Comparison of ENCODE assay signal across 32 cellular contexts in genomic region chr17:72747416-72747815, GRCh38.
"Had no signal": no experiment of that assay in that cellular context is flagged by ENCODE, and none has a peak within 500 bp of the region (broad histone marks: within the 10 kb centered on the region; RNA-seq: fewer than 3 reads in every experiment).

No MANE protein-coding gene starts in this region.

- FAIRE-seq: K562 had no signal

- ATAC-seq: activated CD8-positive, alpha-beta memory T cell treated with anti-CD3 and anti-CD28 coated beads, Interleukin-2, amount 10 ng/mL, durations not matched to agents 7 days and 5 days; activated naive CD8-positive, alpha-beta T cell treated with anti-CD3 and anti-CD28 coated beads, Interleukin-2, amount 50 U/mL, for 24 hours; K562 had no signal

- H3K4me1 ChIP-seq: SJCRH30 had no signal

- H3K4me3 ChIP-seq: K562, PC-9, SJCRH30, SK-N-MC had no signal

- H3K36me3 ChIP-seq: SJCRH30 had no signal

- H3K9me3 ChIP-seq: SJCRH30 had no signal

- H3K27me3 Mint-ChIP-seq: activated CD4-positive, alpha-beta memory T cell treated with anti-CD3 and anti-CD28 coated beads, Interleukin-2, amount 10 ng/mL, durations not matched to agents 7 days and 5 days; activated CD8-positive, alpha-beta memory T cell treated with anti-CD3 and anti-CD28 coated beads, Interleukin-2, amount 10 ng/mL, durations not matched to agents 7 days and 5 days; activated naive CD4-positive, alpha-beta T cell treated with anti-CD3 and anti-CD28 coated beads, Interleukin-2, amount 10 ng/mL, durations not matched to agents 7 days and 5 days; activated naive CD8-positive, alpha-beta T cell; activated naive CD8-positive, alpha-beta T cell treated with anti-CD3 and anti-CD28 coated beads, Interleukin-2, amount 50 U/mL, for 24 hours; brain had no signal

- H3K4me3 Mint-ChIP-seq: activated CD4-positive, alpha-beta memory T cell treated with anti-CD3 and anti-CD28 coated beads, Interleukin-2, amount 10 ng/mL, durations not matched to agents 7 days and 5 days; activated CD8-positive, alpha-beta memory T cell treated with anti-CD3 and anti-CD28 coated beads, Interleukin-2, amount 10 ng/mL, durations not matched to agents 7 days and 5 days; activated naive CD4-positive, alpha-beta T cell treated with anti-CD3 and anti-CD28 coated beads, Interleukin-2, amount 10 ng/mL, durations not matched to agents 7 days and 5 days; activated naive CD8-positive, alpha-beta T cell; activated naive CD8-positive, alpha-beta T cell treated with anti-CD3 and anti-CD28 coated beads, Interleukin-2, amount 50 U/mL, for 24 hours; brain had no signal

- H3K4me2 ChIP-seq: PC-9 had no signal

- H3K9me3 Mint-ChIP-seq: activated CD4-positive, alpha-beta memory T cell treated with anti-CD3 and anti-CD28 coated beads, Interleukin-2, amount 10 ng/mL, durations not matched to agents 7 days and 5 days; activated naive CD4-positive, alpha-beta T cell treated with anti-CD3 and anti-CD28 coated beads, Interleukin-2, amount 10 ng/mL, durations not matched to agents 7 days and 5 days; activated naive CD8-positive, alpha-beta T cell treated with anti-CD3 and anti-CD28 coated beads, Interleukin-2, amount 50 U/mL, for 24 hours; brain had no signal

- H3K36me3 Mint-ChIP-seq: activated CD8-positive, alpha-beta memory T cell treated with anti-CD3 and anti-CD28 coated beads, Interleukin-2, amount 10 ng/mL, durations not matched to agents 7 days and 5 days; activated naive CD4-positive, alpha-beta T cell treated with anti-CD3 and anti-CD28 coated beads, Interleukin-2, amount 10 ng/mL, durations not matched to agents 7 days and 5 days; brain had no signal

- DNase-seq: activated CD4-positive, alpha-beta memory T cell treated with anti-CD3 and anti-CD28 coated beads, Interleukin-2, amount 10 ng/mL, durations not matched to agents 7 days and 5 days; activated CD4-positive, alpha-beta T cell treated with anti-CD3 and anti-CD28 coated beads for 1 hour; activated CD4-positive, alpha-beta T cell treated with anti-CD3 and anti-CD28 coated beads for 48 hours; activated CD4-positive, CD25-positive, alpha-beta regulatory T cell; activated CD8-positive, alpha-beta memory T cell treated with anti-CD3 and anti-CD28 coated beads for 24 hours; activated CD8-positive, alpha-beta memory T cell treated with anti-CD3 and anti-CD28 coated beads, Interleukin-2, amount 10 ng/mL, durations not matched to agents 7 days and 5 days; activated CD8-positive, alpha-beta memory T cell treated with anti-CD3 and anti-CD28 coated beads, Interleukin-2, amount 50 U/mL, for 48 hours; activated effector memory CD4-positive, alpha-beta T cell treated with Interleukin-2 at 50 U/mL for 16 hours; activated naive CD4-positive, alpha-beta T cell treated with anti-CD3 and anti-CD28 coated beads, Interleukin-2, amount 10 ng/mL, durations not matched to agents 7 days and 5 days; activated naive CD8-positive, alpha-beta T cell treated with anti-CD3 and anti-CD28 coated beads, Interleukin-2, amount 50 U/mL, for 24 hours; activated T-cell treated with anti-CD3 and anti-CD28 coated beads, Interleukin-2, amount 50 U/mL, for 48 hours; anterior cingulate cortex; central memory CD4-positive, alpha-beta T cell; NCI-H1105; NCI-H1417 treated with DMSO at 0.1 percent for 48 hours; NCI-H187 treated with DMSO at 0.1 percent for 48 hours; NCI-H2081 treated with DMSO at 0.1 percent for 48 hours; NCI-H2171; NCI-H446; NCI-H510A treated with DMSO at 0.1 percent for 48 hours; NCI-H526 treated with DMSO at 0.1 percent for 48 hours; NCI-H82; NK-92 treated with Interleukin-12 subunit alpha and Interleukin-12 subunit beta, amount 100 ng/mL, for 24 hours; PC-9; SHP77; SJCRH30; T1000; WERI-Rb-1 had no signal

- H3K27ac ChIP-seq: PC-9, SJCRH30, SK-N-MC, WERI-Rb-1 had no signal

- H2AFZ ChIP-seq: PC-9 had no signal

- H3K4me1 Mint-ChIP-seq: activated CD4-positive, alpha-beta memory T cell treated with anti-CD3 and anti-CD28 coated beads, Interleukin-2, amount 10 ng/mL, durations not matched to agents 7 days and 5 days; activated CD8-positive, alpha-beta memory T cell treated with anti-CD3 and anti-CD28 coated beads, Interleukin-2, amount 10 ng/mL, durations not matched to agents 7 days and 5 days; activated naive CD4-positive, alpha-beta T cell treated with anti-CD3 and anti-CD28 coated beads, Interleukin-2, amount 10 ng/mL, durations not matched to agents 7 days and 5 days had no signal

- H3K27ac Mint-ChIP-seq: activated CD4-positive, alpha-beta memory T cell treated with anti-CD3 and anti-CD28 coated beads, Interleukin-2, amount 10 ng/mL, durations not matched to agents 7 days and 5 days; activated CD8-positive, alpha-beta memory T cell treated with anti-CD3 and anti-CD28 coated beads, Interleukin-2, amount 10 ng/mL, durations not matched to agents 7 days and 5 days; activated naive CD4-positive, alpha-beta T cell treated with anti-CD3 and anti-CD28 coated beads, Interleukin-2, amount 10 ng/mL, durations not matched to agents 7 days and 5 days; activated naive CD8-positive, alpha-beta T cell; activated naive CD8-positive, alpha-beta T cell treated with anti-CD3 and anti-CD28 coated beads, Interleukin-2, amount 50 U/mL, for 24 hours; brain had no signal
